Comparison of ENCODE assay signal across 29 cellular contexts in genomic region chr4:141870152-141870551, GRCh38.
"Had no signal": no experiment of that assay in that cellular context is flagged by ENCODE, and none has a peak within 500 bp of the region (broad histone marks: within the 10 kb centered on the region; RNA-seq: fewer than 3 reads in every experiment).

No MANE protein-coding gene starts in this region.

- ATAC-seq: left ventricle myocardium superior; lower lobe of right lung; natural killer cell; stimulated activated memory B cell treated with anti-CD40 and anti-IgM and Interleukin-4, amounts not matched to agents 10 μg/mL and 1 μg/mL and 100 μg/mL, for 72 hours; stimulated activated naive CD8-positive, alpha-beta T cell treated with anti-CD3 and anti-CD28 coated beads, Interleukin-15, amount 100 ng/mL, for 72 hours had no signal

- H3K27me3 Mint-ChIP-seq: naive B cell; progenitor cell of endocrine pancreas; stimulated activated memory B cell treated with anti-CD40 and anti-IgM and Interleukin-4, amounts not matched to agents 10 μg/mL and 1 μg/mL and 100 μg/mL, for 72 hours; stimulated activated naive CD8-positive, alpha-beta T cell treated with anti-CD3 and anti-CD28 coated beads, Interleukin-15, amount 100 ng/mL, for 72 hours; type B pancreatic cell had no signal

- H3K9me3 ChIP-seq: lower lobe of right lung, neutrophil, right atrium auricular region, sigmoid colon, uterus had no signal

- H3K4me3 Mint-ChIP-seq: immature natural killer cell; naive B cell; natural killer cell; nephron progenitor cell; neural progenitor cell; stimulated activated memory B cell treated with anti-CD40 and anti-IgM and Interleukin-4, amounts not matched to agents 10 μg/mL and 1 μg/mL and 100 μg/mL, for 72 hours; stimulated activated naive CD8-positive, alpha-beta T cell treated with anti-CD3 and anti-CD28 coated beads, Interleukin-15, amount 100 ng/mL, for 72 hours; type B pancreatic cell had no signal

- DNase-seq: hypothalamus; immature natural killer cell; kidney; left ventricle myocardium superior; lower lobe of right lung; mammary epithelial cell; mesenchymal stem cell; naive B cell; natural killer cell; nephron progenitor cell; occipital lobe; ovary; sigmoid colon; stimulated activated CD4-positive, alpha-beta T cell treated with anti-CD3 and anti-CD28 coated beads, Interleukin-1b, Interleukin-23, amount 100 ng/mL, for 48 hours; stimulated activated CD4-positive, alpha-beta T cell treated with anti-CD3 and anti-CD28 coated beads, Interleukin-2, amount 100 ng/mL, for 48 hours; stimulated activated CD4-positive, alpha-beta T cell treated with anti-CD3 and anti-CD28 coated beads, Interleukin-4, amount 100 ng/mL, for 4 hours; stimulated activated CD8-positive, alpha-beta memory T cell treated with anti-CD3 and anti-CD28 coated beads, Interleukin-4, amount 100 ng/mL, for 48 hours; stimulated activated naive CD4-positive, alpha-beta T cell treated with Interleukin-2 at 50 U/mL for 16 hours; stimulated activated naive CD8-positive, alpha-beta T cell treated with anti-CD3 and anti-CD28 coated beads, Interleukin-15, amount 100 ng/mL, for 72 hours; substantia nigra; uterus had no signal

- H3K4me3 ChIP-seq: lower lobe of right lung, neural progenitor cell, ovary, right atrium auricular region, sigmoid colon, smooth muscle cell, tibial nerve, uterus had no signal

- H3K4me1 ChIP-seq: lower lobe of right lung, neural progenitor cell, right atrium auricular region, sigmoid colon, tibial nerve, uterus had no signal

- H3K36me3 ChIP-seq: lower lobe of right lung, neural progenitor cell, neutrophil, ovary, right atrium auricular region, sigmoid colon, tibial nerve, uterus had no signal

- H3K36me3 Mint-ChIP-seq: immature natural killer cell; naive B cell; natural killer cell; neural progenitor cell; stimulated activated memory B cell treated with anti-CD40 and anti-IgM and Interleukin-4, amounts not matched to agents 10 μg/mL and 1 μg/mL and 100 μg/mL, for 72 hours; type B pancreatic cell had no signal

- H3K27ac Mint-ChIP-seq: immature natural killer cell; natural killer cell; nephron progenitor cell; neural progenitor cell; progenitor cell of endocrine pancreas; stimulated activated memory B cell treated with anti-CD40 and anti-IgM and Interleukin-4, amounts not matched to agents 10 μg/mL and 1 μg/mL and 100 μg/mL, for 72 hours; stimulated activated naive CD8-positive, alpha-beta T cell treated with anti-CD3 and anti-CD28 coated beads, Interleukin-15, amount 100 ng/mL, for 72 hours; type B pancreatic cell had no signal

- H3K4me1 Mint-ChIP-seq: immature natural killer cell; naive B cell; natural killer cell; neural progenitor cell; stimulated activated memory B cell treated with anti-CD40 and anti-IgM and Interleukin-4, amounts not matched to agents 10 μg/mL and 1 μg/mL and 100 μg/mL, for 72 hours; stimulated activated naive CD8-positive, alpha-beta T cell treated with anti-CD3 and anti-CD28 coated beads, Interleukin-15, amount 100 ng/mL, for 72 hours had no signal

- H3K9me3 Mint-ChIP-seq: type B pancreatic cell had no signal
